Comparison of ENCODE assay signal across 8 cellular contexts in the genomic region with DNA sequence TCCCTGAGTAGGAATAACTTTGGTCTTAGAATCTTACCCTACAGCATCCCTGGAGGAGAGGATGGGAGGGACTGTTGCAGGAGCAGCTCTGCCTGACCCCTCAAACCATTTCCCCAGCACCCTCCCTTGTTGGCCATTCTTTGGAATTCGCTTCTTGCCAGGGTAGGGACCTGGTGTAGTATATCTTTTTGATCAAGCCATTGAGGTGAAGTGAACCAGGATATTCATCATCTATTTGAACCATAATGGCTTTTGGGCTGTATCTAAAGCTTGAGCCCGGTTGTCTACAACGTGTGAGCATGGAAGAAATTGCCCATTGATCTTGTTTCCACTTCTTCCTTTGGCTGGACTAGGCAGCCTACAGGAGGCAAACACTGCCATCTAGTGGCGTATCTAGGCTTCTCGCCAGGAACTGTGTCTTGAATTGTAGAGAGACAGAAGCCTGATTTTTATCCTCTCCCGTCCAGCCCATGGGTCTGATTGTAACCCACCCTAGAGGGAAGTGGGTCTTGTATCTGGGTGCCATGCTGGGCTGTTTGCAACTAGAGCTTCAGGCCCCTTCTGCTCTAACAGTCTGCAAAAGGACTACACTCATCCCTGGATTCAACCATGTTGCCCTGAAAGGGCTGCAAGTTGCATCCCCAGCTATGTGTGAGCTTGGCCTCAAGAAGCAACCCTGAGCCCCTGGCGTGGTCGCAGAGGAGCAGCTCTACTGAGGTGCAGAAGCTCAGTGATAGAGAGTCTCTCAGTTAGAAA.
A peak's percentile ranks its signal among the peaks of the same experiment; 100 is the strongest.
DNase-seq lines count a peak whose midpoint lies in the region; ATAC-seq and TF ChIP-seq lines count a peak whose summit lies in the region.

No MANE protein-coding gene starts in this region.

- DNase-seq in COLO668 (lab: John Stamatoyannopoulos, UW; ENCODE audit: unreplicated experiment) (peak; percentile 51), NCI-H524 (lab: John Stamatoyannopoulos, UW) (peak; percentile 79 to 91), dermis microvascular lymphatic vessel endothelial cell (ENCODE audit: low read depth in 2 of 2) (peak; percentile 48 to 84), lung (ENCODE audit: low spot score) (peak; percentile 72)
- DNase-seq in activated CD4-positive, alpha-beta T cell treated with anti-CD3 and anti-CD28 coated beads, Interleukin-2, amount 50 U/mL, for 1 hour, result peak; percentile 47
- peak; percentile 29 to 45 (median 42) for DNase-seq in stimulated activated CD4-positive, alpha-beta T cell treated with anti-CD3 and anti-CD28 coated beads, TNF-alpha, amount 100 ng/mL, for 48 hours (ENCODE audit: low read depth in 3 of 3)

- no peak overlapping the region for H3K4me3 ChIP-seq in lung

- H3K9me3 ChIP-seq in lung (ENCODE audit: control insufficient read depth in 2 of 2, insufficient read depth in 1 of 2, low read length in 1 of 2), result no peaks in the 10 kb centered on the region

- peak overlapping the region in 1 of 2 donors; percentile 34 for H3K27ac ChIP-seq in lung (ENCODE audit: low read depth in 1 of 2, low read length in 1 of 2)

- no peaks in the 10 kb centered on the region for H3K27me3 ChIP-seq in lung (ENCODE audit: control insufficient read depth, insufficient read depth)

- WGBS in lung, 2 donors, result 18 to 27% methylated on average over 8 of the region's 8 CpGs

- peaks cover 7 to 12% of the 10 kb centered on the region in 2 donors for H3K4me1 ChIP-seq in lung (ENCODE audit: control insufficient read depth in 2 of 2, insufficient read depth in 2 of 2, low read length in 2 of 2)

- ATAC-seq in HG02798 (IDR thresholded peaks at IDR 0.05; ENCODE audit: poor library complexity, unreplicated experiment), result peak; percentile 53
- ATAC-seq in lung (ENCODE audit: insufficient read depth, low FRiP score), result peak; percentile 71
- no peak for ATAC-seq in GM19395 (IDR thresholded peaks at IDR 0.05; ENCODE audit: unreplicated experiment)

- peaks cover 0 to 1% of the 10 kb centered on the region in 2 donors for H3K36me3 ChIP-seq in lung (ENCODE audit: control insufficient read depth in 2 of 2, insufficient read depth in 2 of 2, low read length in 2 of 2)

- TF ChIP-seq CTCF in lung (IDR thresholded peaks at IDR 0.05; ENCODE audit: control extremely low read depth, extremely low read depth), result peak; percentile 51
